Comparison of ENCODE assay signal across 17 cellular contexts in genomic region chr2:28329184-28329583, GRCh38.
A peak's percentile ranks its signal among the peaks of the same experiment; 100 is the strongest.
DNase-seq lines count a peak whose midpoint lies in the region; ATAC-seq and TF ChIP-seq lines count a peak whose summit lies in the region.
"Had no signal": no experiment of that assay in that cellular context is flagged by ENCODE, and none has a peak within 500 bp of the region (broad histone marks: within the 10 kb centered on the region; RNA-seq: fewer than 3 reads in every experiment).

No MANE protein-coding gene starts in this region.

- no peaks in the 10 kb centered on the region for H3K36me3 ChIP-seq in osteoblast (ENCODE audit: insufficient read depth, low read length)
- H3K36me3 ChIP-seq in BE2C: no peaks in the 10 kb centered on the region

- peaks cover 39% of the 10 kb centered on the region for H3K4me1 Mint-ChIP-seq in stimulated activated effector memory CD8-positive, alpha-beta T cell treated with anti-CD3 and anti-CD28 coated beads, Interleukin-12 subunit alpha, Interleukin-12 subunit beta, amount 100 ng/mL, for 72 hours

- no peak for ATAC-seq in left cardiac atrium
- no peak for ATAC-seq in stimulated activated effector memory CD8-positive, alpha-beta T cell treated with anti-CD3 and anti-CD28 coated beads, Interleukin-12 subunit alpha, Interleukin-12 subunit beta, amount 100 ng/mL, for 72 hours
- no peak for ATAC-seq in HG03442 (IDR thresholded peaks at IDR 0.05; ENCODE audit: unreplicated experiment)
- ATAC-seq: GM12878, HCT116, HepG2 had no signal

- peaks cover 16% of the 10 kb centered on the region for H3K36me3 Mint-ChIP-seq in stimulated activated effector memory CD8-positive, alpha-beta T cell treated with anti-CD3 and anti-CD28 coated beads, Interleukin-12 subunit alpha, Interleukin-12 subunit beta, amount 100 ng/mL, for 72 hours

- TF ChIP-seq CTCF in osteoblast (IDR thresholded peaks at IDR 0.05; ENCODE audit: extremely low read depth, low read depth, low read length) (no peak), BE2C (IDR thresholded peaks at IDR 0.05; ENCODE audit: low read depth, low read length) (no peak)

- no peaks in the 10 kb centered on the region for H3K27me3 ChIP-seq in osteoblast (ENCODE audit: insufficient read depth, low read length)
- no peaks in the 10 kb centered on the region for H3K27me3 ChIP-seq in BE2C
- H3K27me3 ChIP-seq: BLaER1 treated with 17β-estradiol and CSF1 and Interleukin-3, amounts not matched to agents 10 nM and 100 nM had no signal

- no peak overlapping the region for H3K4me3 Mint-ChIP-seq in stimulated activated effector memory CD8-positive, alpha-beta T cell treated with anti-CD3 and anti-CD28 coated beads, Interleukin-12 subunit alpha, Interleukin-12 subunit beta, amount 100 ng/mL, for 72 hours
- H3K4me3 Mint-ChIP-seq: CD4-positive, alpha-beta T cell had no signal

- H2AFZ ChIP-seq in osteoblast (ENCODE audit: low read length): no peak overlapping the region
- H2AFZ ChIP-seq: GM23248 had no signal

- DNase-seq in cardiac septum (ENCODE audit: low spot score): peak; percentile 24
- no peak for DNase-seq in left cardiac atrium
- DNase-seq in osteoblast (ENCODE audit: insufficient read length, low spot score, missing footprints): peak; percentile 8
- no peak for DNase-seq in stimulated activated effector memory CD8-positive, alpha-beta T cell treated with anti-CD3 and anti-CD28 coated beads, Interleukin-12 subunit alpha, Interleukin-12 subunit beta, amount 100 ng/mL, for 72 hours (ENCODE audit: low spot score in 2 of 2)
- DNase-seq in T1000 (lab: John Stamatoyannopoulos, UW): no peak
- DNase-seq in BE2C: no peak
- no peak for DNase-seq in NCI-H2029 treated with DMSO at 0.1 percent for 48 hours (lab: John Stamatoyannopoulos, UW)
- DNase-seq: Calu3; CD4-positive, alpha-beta T cell; DMS 273 treated with DMSO at 0.1 percent for 48 hours; GM23248 had no signal

- no peaks in the 10 kb centered on the region for H3K9me3 ChIP-seq in osteoblast (ENCODE audit: low read depth, low read length)
- H3K9me3 ChIP-seq in BE2C: no peaks in the 10 kb centered on the region

- H3K27ac ChIP-seq in osteoblast (ENCODE audit: low read depth, low read length): no peak overlapping the region
- H3K27ac ChIP-seq: 22Rv1; BLaER1 treated with 17β-estradiol and CSF1 and Interleukin-3, amounts not matched to agents 10 nM and 100 nM; GM23248 had no signal

- no peak overlapping the region for H3K4me2 ChIP-seq in osteoblast (ENCODE audit: insufficient read depth, low read length)

- H3K79me2 ChIP-seq in osteoblast (ENCODE audit: insufficient read depth, low read length): no peaks in the 10 kb centered on the region

- peak overlapping the region; percentile 34 for H3K27ac Mint-ChIP-seq in stimulated activated effector memory CD8-positive, alpha-beta T cell treated with anti-CD3 and anti-CD28 coated beads, Interleukin-12 subunit alpha, Interleukin-12 subunit beta, amount 100 ng/mL, for 72 hours
- H3K27ac Mint-ChIP-seq: CD4-positive, alpha-beta T cell had no signal

- no peak overlapping the region for H3K4me3 ChIP-seq in osteoblast (ENCODE audit: insufficient read depth, low read length)
- no peak overlapping the region for H3K4me3 ChIP-seq in BE2C (ENCODE audit: low read depth, low read length)
- H3K4me3 ChIP-seq: BLaER1 treated with 17β-estradiol and CSF1 and Interleukin-3, amounts not matched to agents 10 nM and 100 nM; GM12878; GM23248 had no signal

- no peaks in the 10 kb centered on the region for H3K9me3 Mint-ChIP-seq in stimulated activated effector memory CD8-positive, alpha-beta T cell treated with anti-CD3 and anti-CD28 coated beads, Interleukin-12 subunit alpha, Interleukin-12 subunit beta, amount 100 ng/mL, for 72 hours
- H3K9me3 Mint-ChIP-seq: CD4-positive, alpha-beta T cell had no signal

- H3K4me1 ChIP-seq in osteoblast (ENCODE audit: insufficient read depth, low read length) (no peaks in the 10 kb centered on the region), BE2C (peaks cover 17% of the 10 kb centered on the region)

- H4K20me1 ChIP-seq in osteoblast (ENCODE audit: insufficient read depth, low read length): no peaks in the 10 kb centered on the region

- intact Hi-C loops in cardiac septum (cut with DNase I): no loop called here
- intact Hi-C loops in left cardiac atrium (cut with DNase I): no loop called here

Comparison
In these comparisons a context has a peak if more than half of its experiments do, and no peak if none do; other contexts are left out.
1. DNase-seq: peak in cardiac septum (single experiment) and osteoblast (single experiment); none in left cardiac atrium (single experiment), stimulated activated effector memory CD8-positive, alpha-beta T cell treated with anti-CD3 and anti-CD28 coated beads, Interleukin-12 subunit alpha, Interleukin-12 subunit beta, amount 100 ng/mL, for 72 hours (0 of 2), T1000 (single experiment), BE2C (single experiment) and NCI-H2029 treated with DMSO at 0.1 percent for 48 hours (single experiment).